16 cellular contexts compared by ENCODE assay signal in the genomic region with DNA sequence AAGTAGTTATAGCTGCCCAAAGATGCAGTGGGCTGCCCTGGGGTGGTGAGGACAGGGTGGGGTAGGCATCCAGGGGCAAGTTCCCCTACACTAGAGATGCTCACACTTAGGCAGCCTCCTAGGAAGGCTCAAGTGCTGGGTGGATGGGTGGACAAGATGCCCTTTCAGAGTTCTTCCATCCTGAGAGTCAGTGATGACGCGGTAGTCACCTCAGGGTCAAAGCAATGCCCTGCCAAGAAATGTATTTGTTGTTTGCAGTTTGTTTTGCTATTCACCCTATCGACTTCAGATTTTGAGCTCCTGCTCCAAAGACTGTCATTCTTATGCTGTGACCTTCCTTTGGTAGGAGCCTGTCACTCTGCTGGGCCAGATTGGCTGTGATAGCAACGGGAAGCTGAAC. TPM values are rescaled to one million over a fixed set of nuclear protein-coding genes. Genes with fewer than 3 reads are reported as not detected.
DNase-seq lines count a peak whose midpoint lies in the region; ATAC-seq and TF ChIP-seq lines count a peak whose summit lies in the region.
"Had no signal": no experiment of that assay in that cellular context is flagged by ENCODE, and none has a peak within 500 bp of the region (broad histone marks: within the 10 kb centered on the region; RNA-seq: fewer than 3 reads in every experiment).

No MANE protein-coding gene starts in this region.

- H3K27me3 Mint-ChIP-seq in activated naive CD8-positive, alpha-beta T cell = no peaks in the 10 kb centered on the region
- no peaks in the 10 kb centered on the region for H3K27me3 Mint-ChIP-seq in activated naive CD8-positive, alpha-beta T cell treated with anti-CD3 and anti-CD28 coated beads, Interleukin-2, amount 50 U/mL, for 24 hours
- H3K27me3 Mint-ChIP-seq: CD8-positive, alpha-beta memory T cell; type B pancreatic cell had no signal

- peak overlapping the region; percentile 64 for H3K9ac ChIP-seq in mesenchymal stem cell (ENCODE audit: low read length)

- no peak overlapping the region for H2BK12ac ChIP-seq in mesenchymal stem cell (ENCODE audit: low read length in 2 of 2)

- no peak overlapping the region for H3K4me2 ChIP-seq in mesenchymal stem cell (ENCODE audit: low read length, poor library complexity, severe bottlenecking)

- H3K27me3 ChIP-seq in mesenchymal stem cell (ENCODE audit: control insufficient read depth in 1 of 2, insufficient read depth in 1 of 2, low read length in 2 of 2) = no peaks in the 10 kb centered on the region
- no peaks in the 10 kb centered on the region for H3K27me3 ChIP-seq in upper lobe of right lung

- H3K4me1 Mint-ChIP-seq in activated naive CD8-positive, alpha-beta T cell (ENCODE audit: low read depth) = peaks cover 25% of the 10 kb centered on the region
- peaks cover 22% of the 10 kb centered on the region for H3K4me1 Mint-ChIP-seq in activated naive CD8-positive, alpha-beta T cell treated with anti-CD3 and anti-CD28 coated beads, Interleukin-2, amount 50 U/mL, for 24 hours

- H3K23ac ChIP-seq in mesenchymal stem cell (ENCODE audit: low read length in 2 of 2) = no peak overlapping the region

- H2AK5ac ChIP-seq in mesenchymal stem cell (ENCODE audit: low read length, severe bottlenecking) = peak overlapping the region; percentile 28

- no peak overlapping the region for H2BK15ac ChIP-seq in mesenchymal stem cell (ENCODE audit: low read depth, poor library complexity, severe bottlenecking)

- H3K9me3 ChIP-seq in mesenchymal stem cell (ENCODE audit: control insufficient read depth, low read length) (no peaks in the 10 kb centered on the region), upper lobe of right lung (no peaks in the 10 kb centered on the region)

- H3K36me3 Mint-ChIP-seq in activated naive CD8-positive, alpha-beta T cell = peaks cover 14% of the 10 kb centered on the region
- peaks cover 62% of the 10 kb centered on the region for H3K36me3 Mint-ChIP-seq in activated naive CD8-positive, alpha-beta T cell treated with anti-CD3 and anti-CD28 coated beads, Interleukin-2, amount 50 U/mL, for 24 hours (ENCODE audit: low read depth)

- H3K4me1 ChIP-seq in mesenchymal stem cell (ENCODE audit: control insufficient read depth, insufficient read depth, low read depth, low read length) (peaks cover 12% of the 10 kb centered on the region), upper lobe of right lung (peaks cover 8% of the 10 kb centered on the region)

- peaks cover 8% of the 10 kb centered on the region for H3K79me1 ChIP-seq in mesenchymal stem cell (replicated peaks; ENCODE audit: low read length, poor library complexity, severe bottlenecking)

- ATAC-seq in activated naive CD8-positive, alpha-beta T cell treated with anti-CD3 and anti-CD28 coated beads, Interleukin-2, amount 50 U/mL, for 24 hours = no peak
- ATAC-seq in upper lobe of right lung (no peak), GM18861 (IDR thresholded peaks at IDR 0.05; ENCODE audit: unreplicated experiment) (no peak), GM21423 (IDR thresholded peaks at IDR 0.05; ENCODE audit: unreplicated experiment) (no peak)

- H3K4me3 ChIP-seq in cardiac fibroblast (replicated peaks in 1 of 2; ENCODE audit: low read depth in 2 of 2, low read length in 2 of 2) (no peak overlapping the region), mesenchymal stem cell (ENCODE audit: insufficient read depth in 1 of 2, low read depth in 1 of 2, low read length in 2 of 2) (no peak overlapping the region), upper lobe of right lung (no peak overlapping the region)

- no peak overlapping the region for H3K18ac ChIP-seq in mesenchymal stem cell (ENCODE audit: low read depth in 1 of 2, low read length in 2 of 2)

- WGBS in mesenchymal stem cell = 91% methylated on average over 4 of the region's 4 CpGs

- no peak overlapping the region for H3K4me3 Mint-ChIP-seq in activated naive CD8-positive, alpha-beta T cell
- H3K4me3 Mint-ChIP-seq in activated naive CD8-positive, alpha-beta T cell treated with anti-CD3 and anti-CD28 coated beads, Interleukin-2, amount 50 U/mL, for 24 hours = no peak overlapping the region
- H3K4me3 Mint-ChIP-seq: CD8-positive, alpha-beta memory T cell; type B pancreatic cell had no signal

- no peak overlapping the region for H4K91ac ChIP-seq in mesenchymal stem cell (ENCODE audit: low read length)

- TF ChIP-seq CTCF in cardiac fibroblast (IDR thresholded peaks at IDR 0.05; ENCODE audit: low read depth, low read length) (no peak), upper lobe of right lung (IDR thresholded peaks at IDR 0.05) (no peak)

- no peak overlapping the region for H2BK5ac ChIP-seq in mesenchymal stem cell (ENCODE audit: low read depth, low read length, poor library complexity, severe bottlenecking)

- intact Hi-C loops in upper lobe of right lung (cut with DNase I) = no loop called here

- peak overlapping the region; percentile 9 for H3K27ac ChIP-seq in mesenchymal stem cell (ENCODE audit: low read length, poor library complexity, severe bottlenecking)
- H3K27ac ChIP-seq in upper lobe of right lung = no peak overlapping the region

- H4K8ac ChIP-seq in mesenchymal stem cell (ENCODE audit: low read length) = no peak overlapping the region

- no peak overlapping the region for H2BK120ac ChIP-seq in mesenchymal stem cell (ENCODE audit: low read depth, low read length)

- no peak overlapping the region for H2AFZ ChIP-seq in mesenchymal stem cell (ENCODE audit: low read depth, low read length)

- H3K4ac ChIP-seq in mesenchymal stem cell (ENCODE audit: low read depth in 1 of 2, low read length in 2 of 2) = no peak overlapping the region

- peaks cover 14 to 43% of the 10 kb centered on the region in 2 experiments for H3K36me3 ChIP-seq in mesenchymal stem cell (ENCODE audit: control insufficient read depth in 1 of 2, insufficient read depth in 2 of 2, low read depth in 1 of 2, low read length in 2 of 2)
- H3K36me3 ChIP-seq in upper lobe of right lung = peaks cover 24% of the 10 kb centered on the region

- no peak overlapping the region for H3K14ac ChIP-seq in mesenchymal stem cell (ENCODE audit: low read length in 2 of 2)

- peak overlapping the region; percentile 93 for H3K27ac Mint-ChIP-seq in activated naive CD8-positive, alpha-beta T cell
- H3K27ac Mint-ChIP-seq in activated naive CD8-positive, alpha-beta T cell treated with anti-CD3 and anti-CD28 coated beads, Interleukin-2, amount 50 U/mL, for 24 hours = no peak overlapping the region

- DNase-seq in activated naive CD8-positive, alpha-beta T cell treated with anti-CD3 and anti-CD28 coated beads, Interleukin-2, amount 50 U/mL, for 24 hours = no peak
- DNase-seq in cardiac fibroblast (ENCODE audit: low read depth in 2 of 2) (peak; percentile 50 to 68), mesenchymal stem cell (no peak), upper lobe of right lung (peak; percentile 2), COLO829 (ENCODE audit: low spot score) (no peak)
- DNase-seq: aorta; CD8-positive, alpha-beta memory T cell; erythroblast; glutamatergic neuron; Kasumi-1; midbrain; NCI-H1417 had no signal

- no peaks in the 10 kb centered on the region for H3K9me3 Mint-ChIP-seq in activated naive CD8-positive, alpha-beta T cell (ENCODE audit: low read depth)
- H3K9me3 Mint-ChIP-seq in activated naive CD8-positive, alpha-beta T cell treated with anti-CD3 and anti-CD28 coated beads, Interleukin-2, amount 50 U/mL, for 24 hours = no peaks in the 10 kb centered on the region
- H3K9me3 Mint-ChIP-seq: CD8-positive, alpha-beta memory T cell; type B pancreatic cell had no signal

RNA-seq across cellular contexts. Expression of a gene that starts 18.9 kb away (rescaled TPM):
- 2.6 TPM for polyA plus RNA-seq in mesenchymal stem cell (2013, experiment 1 of 2)
- 3.4 TPM for polyA plus RNA-seq in mesenchymal stem cell (2013, experiment 2 of 2)
- 9.5 TPM for total RNA-seq in upper lobe of right lung

RNA-seq across cellular contexts. Expression of a gene that starts 34.0 kb away (rescaled TPM):
- polyA plus RNA-seq in mesenchymal stem cell (2013, experiment 1 of 2) = 22.3 TPM
- polyA plus RNA-seq in mesenchymal stem cell (2013, experiment 2 of 2) = 21.3 TPM
- 27.5 TPM for total RNA-seq in upper lobe of right lung
- polyA plus RNA-seq: CD8-positive, alpha-beta memory T cell had no signal

RNA-seq across cellular contexts. Expression of a gene that starts 53.0 kb away (rescaled TPM):
- polyA plus RNA-seq in mesenchymal stem cell (2013, experiment 1 of 2) = 52.4 TPM
- 46.0 TPM for polyA plus RNA-seq in mesenchymal stem cell (2013, experiment 2 of 2)
- total RNA-seq in upper lobe of right lung = 53.7 TPM

Comparison
In these comparisons a context has a peak if more than half of its experiments do, and no peak if none do; other contexts are left out.
1. DNase-seq: peak in cardiac fibroblast (2 of 2) and upper lobe of right lung (single experiment); none in activated naive CD8-positive, alpha-beta T cell treated with anti-CD3 and anti-CD28 coated beads, Interleukin-2, amount 50 U/mL, for 24 hours (single experiment), mesenchymal stem cell (single experiment) and COLO829 (single experiment).